8 cellular contexts compared by ENCODE assay signal in genomic region chr12:121894633-121895032, GRCh38. TPM values are rescaled to one million over a fixed set of nuclear protein-coding genes. Genes with fewer than 3 reads are reported as not detected.
A peak's percentile ranks its signal among the peaks of the same experiment; 100 is the strongest.
DNase-seq lines count a peak whose midpoint lies in the region; ATAC-seq and TF ChIP-seq lines count a peak whose summit lies in the region.

No MANE protein-coding gene starts in this region.

- peak; percentile 33 for TF ChIP-seq CTCF in fibroblast of pulmonary artery (IDR thresholded peaks at IDR 0.05; ENCODE audit: low read length, missing control alignments)

- H3K4me3 Mint-ChIP-seq in activated T-cell treated with anti-CD3 and anti-CD28 coated beads, Interleukin-2, amount 50 U/mL, for 72 hours = peak overlapping the region; percentile 86 to 93
- no peak overlapping the region for H3K4me3 Mint-ChIP-seq in stimulated activated effector memory CD8-positive, alpha-beta T cell treated with anti-CD3 and anti-CD28 coated beads, Interleukin-12 subunit alpha, Interleukin-12 subunit beta, amount 100 ng/mL, for 72 hours

- H3K4me1 Mint-ChIP-seq in activated T-cell treated with anti-CD3 and anti-CD28 coated beads, Interleukin-2, amount 50 U/mL, for 72 hours (ENCODE audit: low read depth) = peaks cover 38% of the 10 kb centered on the region
- peaks cover 26% of the 10 kb centered on the region for H3K4me1 Mint-ChIP-seq in stimulated activated effector memory CD8-positive, alpha-beta T cell treated with anti-CD3 and anti-CD28 coated beads, Interleukin-12 subunit alpha, Interleukin-12 subunit beta, amount 100 ng/mL, for 72 hours

- peak in 1 of 2 donors; percentile 31 for ATAC-seq in activated T-cell treated with anti-CD3 and anti-CD28 coated beads, Interleukin-2, amount 50 U/mL, for 72 hours (replicated peaks in 1 of 2)
- no peak for ATAC-seq in stimulated activated effector memory CD8-positive, alpha-beta T cell treated with anti-CD3 and anti-CD28 coated beads, Interleukin-12 subunit alpha, Interleukin-12 subunit beta, amount 100 ng/mL, for 72 hours
- no peak for ATAC-seq in GM18909 (IDR thresholded peaks at IDR 0.05; ENCODE audit: poor library complexity, unreplicated experiment)

- H3K9me3 Mint-ChIP-seq in activated T-cell treated with anti-CD3 and anti-CD28 coated beads, Interleukin-2, amount 50 U/mL, for 72 hours = no peaks in the 10 kb centered on the region
- no peaks in the 10 kb centered on the region for H3K9me3 Mint-ChIP-seq in stimulated activated effector memory CD8-positive, alpha-beta T cell treated with anti-CD3 and anti-CD28 coated beads, Interleukin-12 subunit alpha, Interleukin-12 subunit beta, amount 100 ng/mL, for 72 hours

- peak overlapping the region; percentile 96 for H3K27ac Mint-ChIP-seq in activated T-cell treated with anti-CD3 and anti-CD28 coated beads, Interleukin-2, amount 50 U/mL, for 72 hours
- peak overlapping the region; percentile 90 for H3K27ac Mint-ChIP-seq in stimulated activated effector memory CD8-positive, alpha-beta T cell treated with anti-CD3 and anti-CD28 coated beads, Interleukin-12 subunit alpha, Interleukin-12 subunit beta, amount 100 ng/mL, for 72 hours

- peaks cover 7 to 15% of the 10 kb centered on the region in 2 donors for H3K36me3 Mint-ChIP-seq in activated T-cell treated with anti-CD3 and anti-CD28 coated beads, Interleukin-2, amount 50 U/mL, for 72 hours (ENCODE audit: insufficient read depth in 2 of 2)
- peaks cover 84% of the 10 kb centered on the region for H3K36me3 Mint-ChIP-seq in stimulated activated effector memory CD8-positive, alpha-beta T cell treated with anti-CD3 and anti-CD28 coated beads, Interleukin-12 subunit alpha, Interleukin-12 subunit beta, amount 100 ng/mL, for 72 hours

- DNase-seq in activated T-cell treated with anti-CD3 and anti-CD28 coated beads, Interleukin-2, amount 50 U/mL, for 72 hours = no peak
- DNase-seq in activated T-cell treated with anti-CD3 and anti-CD28 coated beads, Interleukin-2, amount 50 U/mL, for 48 hours = no peak
- DNase-seq in RKO (ENCODE audit: low spot score) = peak; percentile 39
- peak; percentile 64 for DNase-seq in fibroblast of pulmonary artery (ENCODE audit: low read depth)
- no peak for DNase-seq in stimulated activated effector memory CD8-positive, alpha-beta T cell treated with anti-CD3 and anti-CD28 coated beads, Interleukin-12 subunit alpha, Interleukin-12 subunit beta, amount 100 ng/mL, for 72 hours (ENCODE audit: low spot score in 2 of 2)
- no peak for DNase-seq in superior temporal gyrus (ENCODE audit: extremely low spot score)
- DNase-seq in cortex of kidney (lab: John Stamatoyannopoulos, UW) = no peak

- H3K4me3 ChIP-seq in fibroblast of pulmonary artery (replicated peaks; ENCODE audit: low read depth, low read length) = no peak overlapping the region

- H3K27me3 Mint-ChIP-seq in activated T-cell treated with anti-CD3 and anti-CD28 coated beads, Interleukin-2, amount 50 U/mL, for 72 hours (ENCODE audit: low read depth) = no peaks in the 10 kb centered on the region

RNA-seq across cellular contexts. Expression of gene PSMD9, which starts 6.0 kb away (rescaled TPM):
- total RNA-seq in activated T-cell treated with anti-CD3 and anti-CD28 coated beads, Interleukin-2, amount 50 U/mL, for 72 hours = 10 to 100 TPM; 56.9 to 85.7 TPM

RNA-seq across cellular contexts. Expression of gene CFAP251, which starts 23.8 kb away (rescaled TPM):
- total RNA-seq in activated T-cell treated with anti-CD3 and anti-CD28 coated beads, Interleukin-2, amount 50 U/mL, for 72 hours = 1 to 10 TPM in 1 of 2 donors, under 1 TPM in 1; 0.70 to 1.6 TPM

RNA-seq across cellular contexts. Expression of gene HPD, which starts 36.0 kb away (rescaled TPM):
- total RNA-seq in activated T-cell treated with anti-CD3 and anti-CD28 coated beads, Interleukin-2, amount 50 U/mL, for 72 hours = not detected

Comparison
In these comparisons a context has a peak if more than half of its experiments do, and no peak if none do; other contexts are left out.
1. DNase-seq: peak in RKO (single experiment) and fibroblast of pulmonary artery (single experiment); none in activated T-cell treated with anti-CD3 and anti-CD28 coated beads, Interleukin-2, amount 50 U/mL, for 72 hours (0 of 2), activated T-cell treated with anti-CD3 and anti-CD28 coated beads, Interleukin-2, amount 50 U/mL, for 48 hours (0 of 2), stimulated activated effector memory CD8-positive, alpha-beta T cell treated with anti-CD3 and anti-CD28 coated beads, Interleukin-12 subunit alpha, Interleukin-12 subunit beta, amount 100 ng/mL, for 72 hours (0 of 2), superior temporal gyrus (single experiment) and cortex of kidney (single experiment).